ENCODE assay signal across 10 cellular contexts in the genomic region with DNA sequence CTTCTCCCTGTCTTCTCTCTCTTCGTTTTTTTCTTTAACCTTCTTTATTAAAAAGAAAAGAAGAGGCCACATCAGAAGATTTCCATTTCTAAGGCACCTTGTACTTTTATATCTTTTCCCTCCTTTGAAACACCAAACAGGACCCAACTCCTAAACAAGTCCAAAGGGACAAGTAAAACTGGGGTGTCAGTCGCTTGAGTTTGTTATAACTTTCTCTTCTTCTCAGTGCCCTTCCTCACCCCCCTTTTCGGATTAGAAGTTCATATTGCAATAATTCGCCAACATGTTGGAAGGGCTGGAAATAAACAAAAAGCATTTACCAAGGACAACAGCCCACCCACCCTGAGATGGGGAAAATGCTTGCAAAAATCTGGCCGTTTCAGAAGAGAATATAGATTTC.
DNase-seq lines count a peak whose midpoint lies in the region; ATAC-seq and TF ChIP-seq lines count a peak whose summit lies in the region.
"Had no signal": no experiment of that assay in that cellular context is flagged by ENCODE, and none has a peak within 500 bp of the region (broad histone marks: within the 10 kb centered on the region; RNA-seq: fewer than 3 reads in every experiment).

No MANE protein-coding gene starts in this region.

- intact Hi-C loops in esophagus squamous epithelium (cut with DNase I), result loop anchor here (5.0 kb wide), 1 partner anchor 151 kb away; the partner anchor contains the start of gene KLF4

- ATAC-seq in GM18502 (IDR thresholded peaks at IDR 0.05; ENCODE audit: poor library complexity, unreplicated experiment), result no peak
- ATAC-seq: activated CD4-positive, alpha-beta T cell treated with anti-CD3 and anti-CD28 coated beads for 36 hours had no signal

- H3K9me3 ChIP-seq in BLaER1 (no peaks in the 10 kb centered on the region), SK-N-MC (ENCODE audit: low read depth, low read length) (no peaks in the 10 kb centered on the region), esophagus squamous epithelium (no peaks in the 10 kb centered on the region), parathyroid adenoma (ENCODE audit: control insufficient read depth, low read length) (no peaks in the 10 kb centered on the region)

- TF ChIP-seq CTCF in esophagus squamous epithelium (IDR thresholded peaks at IDR 0.05) (no peak), parathyroid adenoma (IDR thresholded peaks at IDR 0.05) (no peak)

- H3K27ac ChIP-seq in BLaER1 (peak overlapping the region; percentile 96), SK-N-MC (no peak overlapping the region), esophagus squamous epithelium (peak overlapping the region; percentile 77 to 91 (median 88)), parathyroid adenoma (peak overlapping the region; percentile 69)

- H4K20me1 ChIP-seq in BLaER1, result no peaks in the 10 kb centered on the region

- H3K9ac ChIP-seq in BLaER1 (peak overlapping the region; percentile 82; the same call in 1 of the 2 replicates), SK-N-MC (ENCODE audit: insufficient read length) (no peak overlapping the region), parathyroid adenoma (no peak overlapping the region)

- H3K27me3 ChIP-seq in BLaER1, result no peaks in the 10 kb centered on the region
- peaks cover 0 to 8% (median 0%) of the 10 kb centered on the region in 4 donors for H3K27me3 ChIP-seq in esophagus squamous epithelium
- no peaks in the 10 kb centered on the region for H3K27me3 ChIP-seq in parathyroid adenoma (ENCODE audit: control insufficient read depth, insufficient read depth, low read length)

- H3K36me3 ChIP-seq in BLaER1 (no peaks in the 10 kb centered on the region), SK-N-MC (ENCODE audit: insufficient read depth, low read length) (no peaks in the 10 kb centered on the region), esophagus squamous epithelium (no peaks in the 10 kb centered on the region), parathyroid adenoma (ENCODE audit: control insufficient read depth, insufficient read depth, low read length) (no peaks in the 10 kb centered on the region)

- no peak for TF ChIP-seq POLR2A in esophagus squamous epithelium (IDR thresholded peaks at IDR 0.05)

- H2AFZ ChIP-seq in parathyroid adenoma, result no peak overlapping the region

- peak overlapping the region; percentile 92 for H3K4me2 ChIP-seq in BLaER1
- H3K4me2 ChIP-seq in parathyroid adenoma (ENCODE audit: low read length), result peak overlapping the region; percentile 68

- H3K4me1 ChIP-seq in BLaER1, result peaks cover 49% of the 10 kb centered on the region
- peaks cover 7 to 29% (median 21%) of the 10 kb centered on the region in 3 donors for H3K4me1 ChIP-seq in esophagus squamous epithelium
- H3K4me1 ChIP-seq in parathyroid adenoma, result no peaks in the 10 kb centered on the region

- DNase-seq in SK-N-MC (ENCODE audit: low read depth, low spot score) (no peak), esophagus squamous epithelium (lab: John Stamatoyannopoulos, UW) (no peak), SW480 (ENCODE audit: low spot score) (no peak), NCI-H345 treated with DMSO at 0.1 percent for 48 hours (lab: John Stamatoyannopoulos, UW; ENCODE audit: unreplicated experiment) (no peak)
- DNase-seq in activated effector memory CD4-positive, alpha-beta T cell treated with Interleukin-2 at 50 U/mL for 16 hours, result no peak
- DNase-seq: NCI-H187 had no signal

- H3K79me2 ChIP-seq in parathyroid adenoma, result no peaks in the 10 kb centered on the region

- peak overlapping the region; percentile 70 for H3K4me3 ChIP-seq in BLaER1
- peak overlapping the region; percentile 15; the same call in 1 of the 2 replicates for H3K4me3 ChIP-seq in SK-N-MC
- peak overlapping the region; percentile 28 to 62 (median 48) for H3K4me3 ChIP-seq in esophagus squamous epithelium
- peak overlapping the region; percentile 51 for H3K4me3 ChIP-seq in parathyroid adenoma (ENCODE audit: low read depth, low read length)

- WGBS in esophagus squamous epithelium, 2 donors, result 30 to 45% methylated on average over 5 of the region's 5 CpGs

Comparison
In these comparisons a context has a peak if more than half of its experiments do, and no peak if none do; other contexts are left out.
1. H3K4me3 ChIP-seq: peak in every context shown above with its lines; median percentile 70 in BLaER1; 51 in parathyroid adenoma; 48 in esophagus squamous epithelium; 15 in SK-N-MC.